Comparison of ENCODE assay signal across 19 cellular contexts in the genomic region with DNA sequence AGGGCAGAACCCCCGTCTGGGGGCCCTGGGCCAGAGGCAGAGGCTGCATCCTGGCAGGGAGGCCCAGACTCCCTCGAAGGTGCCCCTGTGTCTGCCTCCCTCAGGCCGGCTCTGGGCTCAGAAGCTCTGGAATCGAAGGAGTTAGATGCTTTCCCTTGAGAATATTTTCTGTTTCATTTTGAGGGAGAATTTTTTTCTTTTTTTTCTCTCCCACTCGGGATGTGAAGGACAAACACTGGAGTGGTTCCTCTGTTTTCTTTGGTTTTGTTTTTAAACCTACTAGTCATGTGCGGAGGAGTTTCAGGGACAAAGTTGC. TPM values are rescaled to one million over a fixed set of nuclear protein-coding genes. Genes with fewer than 3 reads are reported as not detected.
"Had no signal": no experiment of that assay in that cellular context is flagged by ENCODE, and none has a peak within 500 bp of the region (broad histone marks: within the 10 kb centered on the region; RNA-seq: fewer than 3 reads in every experiment).

No MANE protein-coding gene starts in this region.

- H3K4me1 Mint-ChIP-seq: activated naive CD4-positive, alpha-beta T cell treated with anti-CD3 and anti-CD28 coated beads, Interleukin-2, amount 50 U/mL, for 24 hours; naive thymus-derived CD8-positive, alpha-beta T cell had no signal

- H3K36me3 Mint-ChIP-seq: activated naive CD4-positive, alpha-beta T cell treated with anti-CD3 and anti-CD28 coated beads, Interleukin-2, amount 50 U/mL, for 24 hours; naive thymus-derived CD8-positive, alpha-beta T cell had no signal

- ATAC-seq: activated CD4-positive, CD25-positive, alpha-beta regulatory T cell treated with anti-CD3 and anti-CD28 coated beads, Interleukin-2, amount 50 U/mL, for 24 hours; activated T-cell treated with anti-CD3 and anti-CD28 coated beads, Interleukin-2, amount 50 U/mL, for 72 hours; naive thymus-derived CD8-positive, alpha-beta T cell had no signal

- H3K9me3 ChIP-seq: adrenal gland, neutrophil, prostate gland, SJCRH30, suprapubic skin, uterus had no signal

- H3K27ac ChIP-seq: adrenal gland, neutrophil, prostate gland, SJCRH30, suprapubic skin, uterus had no signal

- H3K4me1 ChIP-seq: adrenal gland, prostate gland, SJCRH30, suprapubic skin, uterus had no signal

- H3K27me3 ChIP-seq: adrenal gland, neutrophil, SJCRH30, uterus had no signal

- H3K9me3 Mint-ChIP-seq: activated naive CD4-positive, alpha-beta T cell treated with anti-CD3 and anti-CD28 coated beads, Interleukin-2, amount 50 U/mL, for 24 hours; activated T-cell treated with anti-CD3 and anti-CD28 coated beads, Interleukin-2, amount 50 U/mL, for 72 hours; naive thymus-derived CD8-positive, alpha-beta T cell; stimulated activated naive CD8-positive, alpha-beta T cell treated with anti-CD3 and anti-CD28 coated beads, Interleukin-15, Interleukin-2, amounts not matched to agents 100 ng/mL and 50 ng/mL, for 24 hours; T-helper 1 cell treated with Interleukin-12 subunit alpha and Interleukin-12 subunit beta and Interleukin-4 antibody, amounts not matched to agents 30 μg/mL and 1 μg/mL, for 36 hours had no signal

- H3K27me3 Mint-ChIP-seq: activated naive CD4-positive, alpha-beta T cell treated with anti-CD3 and anti-CD28 coated beads, Interleukin-2, amount 50 U/mL, for 24 hours; naive thymus-derived CD8-positive, alpha-beta T cell; stimulated activated naive CD8-positive, alpha-beta T cell treated with anti-CD3 and anti-CD28 coated beads, Interleukin-15, Interleukin-2, amounts not matched to agents 100 ng/mL and 50 ng/mL, for 24 hours had no signal

- H3K4me3 Mint-ChIP-seq: activated naive CD4-positive, alpha-beta T cell treated with anti-CD3 and anti-CD28 coated beads, Interleukin-2, amount 50 U/mL, for 24 hours; activated T-cell treated with anti-CD3 and anti-CD28 coated beads, Interleukin-2, amount 50 U/mL, for 72 hours; naive thymus-derived CD8-positive, alpha-beta T cell; stimulated activated naive CD8-positive, alpha-beta T cell treated with anti-CD3 and anti-CD28 coated beads, Interleukin-15, Interleukin-2, amounts not matched to agents 100 ng/mL and 50 ng/mL, for 24 hours; T-helper 1 cell treated with Interleukin-12 subunit alpha and Interleukin-12 subunit beta and Interleukin-4 antibody, amounts not matched to agents 30 μg/mL and 1 μg/mL, for 36 hours had no signal

- DNase-seq: activated CD8-positive, alpha-beta memory T cell treated with anti-CD3 and anti-CD28 coated beads for 24 hours; activated CD8-positive, alpha-beta memory T cell treated with anti-CD3 and anti-CD28 coated beads, Interleukin-2, amount 50 U/mL, for 48 hours; activated effector memory CD4-positive, alpha-beta T cell treated with anti-CD3 and anti-CD28 coated beads, Interleukin-2, amount 50 U/mL, for 16 hours; activated T-cell treated with anti-CD3 and anti-CD28 coated beads, Interleukin-2, amount 50 U/mL, for 72 hours; kidney; mesendoderm; naive thymus-derived CD8-positive, alpha-beta T cell; right cardiac atrium; SJCRH30; stimulated activated CD4-positive, alpha-beta T cell treated with anti-CD3 and anti-CD28 coated beads, Interleukin-2, amount 100 ng/mL, for 48 hours; uterus had no signal

- H3K36me3 ChIP-seq: adrenal gland, neutrophil, prostate gland, SJCRH30, suprapubic skin, uterus had no signal

- H3K27ac Mint-ChIP-seq: activated naive CD4-positive, alpha-beta T cell treated with anti-CD3 and anti-CD28 coated beads, Interleukin-2, amount 50 U/mL, for 24 hours; activated T-cell treated with anti-CD3 and anti-CD28 coated beads, Interleukin-2, amount 50 U/mL, for 72 hours; naive thymus-derived CD8-positive, alpha-beta T cell; stimulated activated naive CD8-positive, alpha-beta T cell treated with anti-CD3 and anti-CD28 coated beads, Interleukin-15, Interleukin-2, amounts not matched to agents 100 ng/mL and 50 ng/mL, for 24 hours; T-helper 1 cell treated with Interleukin-12 subunit alpha and Interleukin-12 subunit beta and Interleukin-4 antibody, amounts not matched to agents 30 μg/mL and 1 μg/mL, for 36 hours had no signal

- H3K4me3 ChIP-seq: adrenal gland, prostate gland, SJCRH30, suprapubic skin, uterus had no signal

RNA-seq across cellular contexts. Expression of a gene that starts 44.7 kb away (rescaled TPM):
- total RNA-seq: naive thymus-derived CD8-positive, alpha-beta T cell had no signal
